In genomic region chr5:156920042-156920860, GRCh38 we compare ENCODE assay signal across 9 cellular contexts. TPM values are rescaled to one million over a fixed set of nuclear protein-coding genes. Genes with fewer than 3 reads are reported as not detected.
DNase-seq lines count a peak whose midpoint lies in the region; ATAC-seq lines count a peak whose summit lies in the region.
"Had no signal": no experiment of that assay in that cellular context is flagged by ENCODE, and none has a peak within 500 bp of the region (broad histone marks: within the 10 kb centered on the region; RNA-seq: fewer than 3 reads in every experiment).

No MANE protein-coding gene starts in this region.

- H3K27ac Mint-ChIP-seq in activated T-helper 17 cell treated with anti-CD3 and anti-CD28 coated beads, Interleukin-2, amount 50 U/mL, for 72 hours, result peak overlapping the region; percentile 34

- DNase-seq in activated CD4-positive, alpha-beta T cell treated with anti-CD3 and anti-CD28 coated beads for 24 hours (ENCODE audit: low read depth in 2 of 2), result peak; percentile 38 to 50
- no peak for DNase-seq in activated CD4-positive, alpha-beta T cell treated with anti-CD3 and anti-CD28 coated beads for 1 hour
- peak; percentile 11 to 21 for DNase-seq in stimulated activated CD8-positive, alpha-beta memory T cell treated with anti-CD3 and anti-CD28 coated beads, Interleukin-15, amount 100 ng/mL, for 4 hours (ENCODE audit: low read depth in 2 of 2)
- DNase-seq in dermis blood vessel endothelial cell, result no peak
- DNase-seq in SK-N-DZ (ENCODE audit: low spot score), result no peak
- no peak for DNase-seq in central memory CD4-positive, alpha-beta T cell

- no peaks in the 10 kb centered on the region for H3K27me3 Mint-ChIP-seq in activated T-helper 17 cell treated with anti-CD3 and anti-CD28 coated beads, Interleukin-2, amount 50 U/mL, for 72 hours

- peak overlapping the region; percentile 40 for H3K4me3 Mint-ChIP-seq in activated T-helper 17 cell treated with anti-CD3 and anti-CD28 coated beads, Interleukin-2, amount 50 U/mL, for 72 hours

- no peaks in the 10 kb centered on the region for H3K9me3 Mint-ChIP-seq in activated T-helper 17 cell treated with anti-CD3 and anti-CD28 coated beads, Interleukin-2, amount 50 U/mL, for 72 hours

- peaks cover 11% of the 10 kb centered on the region for H3K4me1 Mint-ChIP-seq in activated T-helper 17 cell treated with anti-CD3 and anti-CD28 coated beads, Interleukin-2, amount 50 U/mL, for 72 hours

- H3K36me3 Mint-ChIP-seq in activated T-helper 17 cell treated with anti-CD3 and anti-CD28 coated beads, Interleukin-2, amount 50 U/mL, for 72 hours (ENCODE audit: low read depth), result no peaks in the 10 kb centered on the region

- ATAC-seq in HG03280 (IDR thresholded peaks at IDR 0.05; ENCODE audit: unreplicated experiment), result peak; percentile 37
- peak; percentile 87 for ATAC-seq in activated T-helper 17 cell treated with anti-CD3 and anti-CD28 coated beads, Interleukin-2, amount 50 U/mL, for 72 hours (replicated peaks)

RNA-seq across cellular contexts. Expression of gene TIMD4, which starts 42.8 kb away (rescaled TPM):
- total RNA-seq in activated T-helper 17 cell treated with anti-CD3 and anti-CD28 coated beads, Interleukin-2, amount 50 U/mL, for 72 hours, result 1 to 10 TPM in 1 of 2 donors, under 1 TPM in 1; 0.67 to 1.3 TPM
- total RNA-seq in dermis blood vessel endothelial cell, result not detected in 2 replicates
- polyA plus RNA-seq in SK-N-DZ (2014; cell fraction: cytosol; rRNA removed), result not detected in 2 replicates
- not detected in 2 replicates for polyA plus RNA-seq in SK-N-DZ (2014; cell fraction: nucleus; rRNA removed)
- total RNA-seq: SJSA1 had no signal

Comparison
In these comparisons a context has a peak if more than half of its experiments do, and no peak if none do; other contexts are left out.
1. DNase-seq: peak in activated CD4-positive, alpha-beta T cell treated with anti-CD3 and anti-CD28 coated beads for 24 hours (2 of 2) and stimulated activated CD8-positive, alpha-beta memory T cell treated with anti-CD3 and anti-CD28 coated beads, Interleukin-15, amount 100 ng/mL, for 4 hours (2 of 2); none in activated CD4-positive, alpha-beta T cell treated with anti-CD3 and anti-CD28 coated beads for 1 hour (single experiment), dermis blood vessel endothelial cell (single experiment), SK-N-DZ (single experiment) and central memory CD4-positive, alpha-beta T cell (single experiment).